In the genomic region with DNA sequence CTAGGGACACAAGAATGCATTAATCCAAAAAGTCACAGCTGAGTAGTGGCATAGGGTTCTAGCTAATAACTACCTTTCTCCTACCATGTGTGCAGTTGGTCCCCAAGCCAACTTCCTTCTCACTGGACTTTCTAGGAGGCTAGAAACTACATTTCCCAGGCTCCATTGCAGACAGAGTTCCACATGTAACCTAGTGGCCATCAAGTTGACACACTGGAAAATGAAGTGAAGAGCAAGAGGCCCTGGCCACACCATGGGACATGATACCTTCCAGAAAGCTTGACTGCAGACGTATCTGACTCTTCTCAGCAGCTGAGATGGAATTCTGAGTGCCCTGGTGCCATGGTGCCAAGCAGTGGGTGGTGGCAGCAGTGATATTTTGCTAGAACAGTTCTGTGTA, we compare ENCODE assay signal across 19 cellular contexts.
"Had no signal": no experiment of that assay in that cellular context is flagged by ENCODE, and none has a peak within 500 bp of the region (broad histone marks: within the 10 kb centered on the region; RNA-seq: fewer than 3 reads in every experiment).

No MANE protein-coding gene starts in this region.

- H3K4me3 ChIP-seq: hepatocyte, left lung, lung, neural progenitor cell, prostate gland, spleen had no signal

- ATAC-seq: esophagus mucosa; left lung; naive thymus-derived CD8-positive, alpha-beta T cell; stimulated activated naive CD8-positive, alpha-beta T cell treated with anti-CD3 and anti-CD28 coated beads, Interleukin-15, Interleukin-2, amounts not matched to agents 100 U/mL and 50 U/mL, for 24 hours had no signal

- H3K9ac ChIP-seq: neural progenitor cell had no signal

- H3K36me3 ChIP-seq: left lung, neural progenitor cell, prostate gland, spleen had no signal

- H3K4me1 ChIP-seq: neural progenitor cell, prostate gland had no signal

- DNase-seq: activated CD4-positive, alpha-beta T cell treated with anti-CD3 and anti-CD28 coated beads, Interleukin-2, amount 10 ng/mL, durations not matched to agents 7 days and 5 days; activated CD4-positive, CD25-positive, alpha-beta regulatory T cell treated with anti-CD3 and anti-CD28 coated beads, Interleukin-2, amount 50 U/mL, for 72 hours; activated gamma-delta T cell treated with Interleukin-2 at 50 U/mL for 16 hours; activated T-cell treated with anti-CD3 and anti-CD28 coated beads, Interleukin-2, amount 50 U/mL, for 1 hour; caudate nucleus; effector memory CD4-positive, alpha-beta T cell; glutamatergic neuron; kidney glomerular epithelial cell; left lung; naive thymus-derived CD8-positive, alpha-beta T cell; spleen; stimulated activated CD4-positive, alpha-beta T cell treated with anti-CD3 and anti-CD28 coated beads, Interleukin-4, amount 100 ng/mL, for 24 hours; stimulated activated naive CD8-positive, alpha-beta T cell treated with anti-CD3 and anti-CD28 coated beads, Interleukin-15, Interleukin-2, amounts not matched to agents 100 U/mL and 50 U/mL, for 24 hours had no signal

- H3K4me2 ChIP-seq: hepatocyte, neural progenitor cell had no signal

- H3K79me2 ChIP-seq: hepatocyte had no signal

- H3K27me3 ChIP-seq: left lung had no signal

- H2AFZ ChIP-seq: hepatocyte, neural progenitor cell had no signal

- H3K27ac ChIP-seq: hepatocyte, left lung, neural progenitor cell, prostate gland, spleen, VCaP had no signal

- H3K9me3 ChIP-seq: left lung, prostate gland, spleen had no signal
